30 cellular contexts compared by ENCODE assay signal in the genomic region with DNA sequence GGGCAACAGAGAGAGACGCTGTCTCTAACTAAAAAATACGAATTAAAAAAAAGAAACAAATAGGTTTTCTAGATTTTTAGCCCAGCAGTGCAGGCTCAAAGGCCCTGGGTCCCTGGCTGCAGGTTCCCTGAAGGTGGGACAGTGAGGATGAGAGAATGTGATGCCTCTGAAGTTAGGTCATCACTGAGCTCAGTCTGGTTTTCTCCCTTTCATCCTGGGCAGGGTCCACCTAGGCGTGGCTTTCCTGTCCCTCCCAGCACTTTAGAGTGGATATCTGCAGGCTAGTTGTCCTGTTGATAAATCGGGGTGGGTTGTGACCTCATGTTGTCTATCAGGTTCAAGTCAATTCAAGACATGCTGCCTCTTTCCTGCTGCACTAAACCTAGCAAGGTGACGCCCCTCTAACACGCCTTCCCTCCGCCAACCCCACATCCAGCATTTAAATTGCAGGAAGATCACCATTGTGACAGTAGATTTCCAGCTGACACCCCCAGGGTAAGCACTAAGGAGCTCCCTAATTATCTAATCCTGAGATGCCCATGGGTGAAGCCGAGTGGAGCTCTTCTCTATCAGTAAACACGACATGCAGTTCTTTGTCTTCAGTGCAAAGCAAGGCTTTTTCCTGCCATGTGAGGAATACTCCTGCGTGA.
DNase-seq lines count a peak whose midpoint lies in the region; ATAC-seq, FAIRE-seq and TF ChIP-seq lines count a peak whose summit lies in the region.
"Had no signal": no experiment of that assay in that cellular context is flagged by ENCODE, and none has a peak within 500 bp of the region (broad histone marks: within the 10 kb centered on the region; RNA-seq: fewer than 3 reads in every experiment).

No MANE protein-coding gene starts in this region.

- no peak for TF ChIP-seq POLR2A in IMR-90 (IDR thresholded peaks at IDR 0.05; ENCODE audit: low read depth, low read length)
- TF ChIP-seq POLR2A in H1 (IDR thresholded peaks at IDR 0.05; ENCODE audit: control extremely low read depth in 1 of 2, low read depth in 2 of 2, low read length in 2 of 2), result no peak

- H3K36me3 ChIP-seq in IMR-90 (ENCODE audit: control insufficient read depth, insufficient read depth, low read length) (no peaks in the 10 kb centered on the region), H1 (ENCODE audit: control insufficient read depth in 2 of 4, insufficient read depth in 4 of 4, low read length in 3 of 4) (no peaks in the 10 kb centered on the region), neural cell (ENCODE audit: insufficient read depth, low read length) (no peaks in the 10 kb centered on the region)
- H3K36me3 ChIP-seq: left lung, pancreas, right lobe of liver had no signal

- no peak overlapping the region for H3K4me3 Mint-ChIP-seq in WTC11
- no peak overlapping the region for H3K4me3 Mint-ChIP-seq in T-helper 2 cell treated with Interferon-gamma antibody and Interleukin-4, amounts not matched to agents 5 μg/mL and 100 μg/mL, for 36 hours
- H3K4me3 Mint-ChIP-seq: activated CD8-positive, alpha-beta T cell treated with anti-CD3 and anti-CD28 coated beads, Interleukin-2, amount 10 ng/mL, durations not matched to agents 7 days and 5 days; activated naive CD8-positive, alpha-beta T cell treated with anti-CD3 and anti-CD28 coated beads for 36 hours; immature natural killer cell; natural killer cell treated with Interleukin-12 subunit alpha and Interleukin-12 subunit beta and Interleukin-15 and Interleukin-18, amount 100 ng/mL, for 72 hours; stimulated activated naive B cell treated with anti-CD40 and anti-IgM and Interleukin-4, amounts not matched to agents 10 μg/mL and 1 μg/mL and 100 μg/mL, for 72 hours had no signal

- H3K9ac ChIP-seq in IMR-90 (ENCODE audit: low read depth, low read length) (no peak overlapping the region), H1 (replicated peaks in 1 of 4; ENCODE audit: extremely low read depth in 1 of 4, low read depth in 3 of 4, low read length in 3 of 4) (no peak overlapping the region), neural cell (ENCODE audit: low read length) (peak overlapping the region; percentile 58)
- H3K9ac ChIP-seq: BLaER1 treated with 17β-estradiol and CSF1 and Interleukin-3, amounts not matched to agents 10 nM and 100 nM had no signal

- H3F3A ChIP-seq in neural cell (ENCODE audit: insufficient read depth, low read length, poor library complexity, severe bottlenecking), result no peaks in the 10 kb centered on the region

- H2BK5ac ChIP-seq in IMR-90 (ENCODE audit: low read depth, low read length, poor library complexity, severe bottlenecking), result no peak overlapping the region
- H2BK5ac ChIP-seq in H1 (ENCODE audit: low read depth, low read length), result no peak overlapping the region

- no peak overlapping the region for H4K91ac ChIP-seq in IMR-90 (ENCODE audit: insufficient read depth, low read depth, low read length)
- no peak overlapping the region for H4K91ac ChIP-seq in H1 (replicated peaks; ENCODE audit: insufficient read length, low read length)

- in situ Hi-C loops in IMR-90 (cut with MboI; ENCODE audit: low sequenced_read_pairs), result no loop called here

- H3K27me3 ChIP-seq in IMR-90 (ENCODE audit: control insufficient read depth, insufficient read depth, low read length), result peaks cover 30% of the 10 kb centered on the region
- H3K27me3 ChIP-seq in H1 (replicated peaks in 1 of 4; ENCODE audit: control insufficient read depth in 3 of 4, extremely low read depth in 1 of 4, insufficient read depth in 3 of 4, low read length in 3 of 4), result no peaks in the 10 kb centered on the region
- peaks cover 55% of the 10 kb centered on the region for H3K27me3 ChIP-seq in neural cell (ENCODE audit: insufficient read depth, low read depth, low read length)
- H3K27me3 ChIP-seq: BLaER1 treated with 17β-estradiol and CSF1 and Interleukin-3, amounts not matched to agents 10 nM and 100 nM; left lung; pancreas; right lobe of liver had no signal

- POLR2A ChIA-PET in IMR-90 (lab: Charles Lee; ENCODE audit: unreplicated experiment) (no interaction called here), H1 (lab: Charles Lee; ENCODE audit: partially characterized antibody) (no interaction called here), WTC11 (lab: Charles Lee) (no interaction called here)

- DNase-seq in ELF-1 (ENCODE audit: low read depth, low spot score), result peak; percentile 73
- no peak for DNase-seq in IMR-90
- no peak for DNase-seq in H1 (ENCODE audit: low read depth in 1 of 2, low spot score in 2 of 2)
- no peak for DNase-seq in WTC11 (ENCODE audit: low spot score)
- DNase-seq in COR-L47 (lab: John Stamatoyannopoulos, UW), result no peak
- DNase-seq in T-helper 2 cell treated with Interferon-gamma antibody and Interleukin-4, amounts not matched to agents 5 μg/mL and 100 μg/mL, for 36 hours (ENCODE audit: low spot score), result no peak
- DNase-seq: activated CD4-positive, alpha-beta T cell treated with anti-CD3 and anti-CD28 coated beads for 1 hour; activated CD8-positive, alpha-beta T cell treated with anti-CD3 and anti-CD28 coated beads, Interleukin-2, amount 10 ng/mL, durations not matched to agents 7 days and 5 days; activated effector memory CD4-positive, alpha-beta T cell treated with Interleukin-2 at 50 U/mL for 16 hours; activated naive CD8-positive, alpha-beta T cell treated with anti-CD3 and anti-CD28 coated beads for 36 hours; DND-41; immature natural killer cell; left lung; midbrain; NCI-H1048; NCI-H1694 treated with DMSO at 0.1 percent for 48 hours; NCI-H510A treated with DMSO at 0.1 percent for 48 hours; pancreas; right lobe of liver; SHP77 treated with DMSO at 0.1 percent for 48 hours; stimulated activated CD4-positive, alpha-beta T cell treated with anti-CD3 and anti-CD28 coated beads, Interleukin-4, amount 100 ng/mL, for 4 hours; stimulated activated naive B cell treated with anti-CD40 and anti-IgM and Interleukin-4, amounts not matched to agents 10 μg/mL and 1 μg/mL and 100 μg/mL, for 72 hours; T-helper 9 cell had no signal

- peaks cover 3% of the 10 kb centered on the region; the same call in 1 of the 2 replicates for H3K27me3 Mint-ChIP-seq in WTC11 (ENCODE audit: low read depth)
- peaks cover 10% of the 10 kb centered on the region for H3K27me3 Mint-ChIP-seq in T-helper 2 cell treated with Interferon-gamma antibody and Interleukin-4, amounts not matched to agents 5 μg/mL and 100 μg/mL, for 36 hours (ENCODE audit: low read depth)
- H3K27me3 Mint-ChIP-seq: activated naive CD8-positive, alpha-beta T cell treated with anti-CD3 and anti-CD28 coated beads for 36 hours; stimulated activated naive B cell treated with anti-CD40 and anti-IgM and Interleukin-4, amounts not matched to agents 10 μg/mL and 1 μg/mL and 100 μg/mL, for 72 hours had no signal

- no peaks in the 10 kb centered on the region for H3K9me1 ChIP-seq in IMR-90 (ENCODE audit: insufficient read depth, low read length)

- intact Hi-C loops in IMR-90 (cut with micrococcal nuclease), result no loop called here

- H2BK12ac ChIP-seq in H1 (ENCODE audit: low read depth, low read length), result no peak overlapping the region

- no peak overlapping the region for H4K8ac ChIP-seq in IMR-90 (ENCODE audit: low read depth in 2 of 2, low read length in 2 of 2)
- H4K8ac ChIP-seq in H1 (ENCODE audit: extremely low read depth, insufficient read depth, low read length), result no peak overlapping the region

- FAIRE-seq in H1 (lab: Jason Lieb, UNC), result no peak
- FAIRE-seq: astrocyte, endometrium, frontal cortex, pancreas had no signal

- H2BK120ac ChIP-seq in IMR-90 (ENCODE audit: low read depth, low read length) (no peak overlapping the region), H1 (replicated peaks; ENCODE audit: low read depth, low read length) (no peak overlapping the region)

- no peak overlapping the region for H3K4ac ChIP-seq in IMR-90 (ENCODE audit: low read depth, low read length)
- H3K4ac ChIP-seq in H1 (replicated peaks; ENCODE audit: insufficient read length, low read depth, low read length), result no peak overlapping the region

- no peaks in the 10 kb centered on the region for H3K23me2 ChIP-seq in H1 (ENCODE audit: low read depth, low read length)

- no peaks in the 10 kb centered on the region for H3K9me2 ChIP-seq in neural cell (ENCODE audit: insufficient read depth, low read length)

- H3K9me3 ChIP-seq in IMR-90 (ENCODE audit: control insufficient read depth, insufficient read depth, low read length) (peaks cover 9% of the 10 kb centered on the region), H1 (ENCODE audit: insufficient read depth in 2 of 2, low read depth in 1 of 2, low read length in 1 of 2) (peaks cover 8 to 13% of the 10 kb centered on the region in 2 experiments; a peak in 2 of 4 replicates), neural cell (ENCODE audit: low read length) (peaks cover 6% of the 10 kb centered on the region)
- H3K9me3 ChIP-seq: pancreas, right lobe of liver had no signal

- H2BK20ac ChIP-seq in IMR-90 (ENCODE audit: low read depth, low read length) (no peak overlapping the region), H1 (ENCODE audit: low read length) (no peak overlapping the region)

- H2AK9ac ChIP-seq in IMR-90 (replicated peaks; ENCODE audit: low read depth, low read length, poor library complexity), result no peak overlapping the region

- ATAC-seq in IMR-90 (ENCODE audit: low read depth), result no peak
- ATAC-seq in WTC11, result no peak
- no peak for ATAC-seq in HG03565 (IDR thresholded peaks at IDR 0.05; ENCODE audit: unreplicated experiment)
- ATAC-seq: activated CD8-positive, alpha-beta T cell treated with anti-CD3 and anti-CD28 coated beads, Interleukin-2, amount 10 ng/mL, durations not matched to agents 7 days and 5 days; left lung; natural killer cell treated with Interleukin-12 subunit alpha and Interleukin-12 subunit beta and Interleukin-15 and Interleukin-18, amount 100 ng/mL, for 72 hours; pancreas; stimulated activated naive B cell treated with anti-CD40 and anti-IgM and Interleukin-4, amounts not matched to agents 10 μg/mL and 1 μg/mL and 100 μg/mL, for 72 hours had no signal

- H3K56ac ChIP-seq in IMR-90 (ENCODE audit: extremely low read depth, insufficient read depth, low read length) (no peak overlapping the region), H1 (replicated peaks; ENCODE audit: insufficient read length, low read depth, low read length) (no peak overlapping the region)

- WGBS in IMR-90 (ENCODE audit: extremely low coverage in 2 of 2, insufficient read length in 1 of 2), 2 experiments, result no CpG with 5 or more reads among the region's 10 CpGs
- 82% methylated on average over 10 of the region's 10 CpGs; no CpG with 5 or more reads in 1 of the 2 experiments for WGBS in H1 (ENCODE audit: extremely low coverage in 1 of 2, insufficient coverage in 1 of 2, insufficient read length in 1 of 2, insufficient replicate concordance in 2 of 2, low coverage in 1 of 2, low lambda C conversion rate in 2 of 2, missing lambda C conversion rate in 1 of 2), 2 experiments

- H3K4me3 ChIP-seq in IMR-90 (ENCODE audit: insufficient read depth, low read depth, low read length) (no peak overlapping the region), H1 (ENCODE audit: extremely low read depth in 1 of 4, insufficient read depth in 2 of 4, low read depth in 3 of 4, low read length in 4 of 4) (no peak overlapping the region), neural cell (ENCODE audit: low read length) (peak overlapping the region; percentile 20)
- H3K4me3 ChIP-seq: BLaER1 treated with 17β-estradiol and CSF1 and Interleukin-3, amounts not matched to agents 10 nM and 100 nM; left lung; pancreas; right lobe of liver had no signal

- H3K4me1 ChIP-seq in IMR-90 (ENCODE audit: control insufficient read depth, insufficient read depth, low read length) (no peaks in the 10 kb centered on the region), H1 (replicated peaks in 1 of 4; ENCODE audit: control insufficient read depth in 3 of 4, insufficient read depth in 4 of 4, low read length in 3 of 4) (peaks cover 0 to 5% (median 0%) of the 10 kb centered on the region in 4 experiments; a peak in 2 of 7 replicates)
- H3K4me1 ChIP-seq: left lung, pancreas had no signal

- H2AK5ac ChIP-seq in IMR-90 (ENCODE audit: low read depth, low read length), result no peak overlapping the region
- H2AK5ac ChIP-seq in H1 (ENCODE audit: low read depth, low read length), result no peak overlapping the region

- H2AFZ ChIP-seq in IMR-90 (replicated peaks; ENCODE audit: low read length, poor library complexity) (peak overlapping the region; percentile 1), H1 (ENCODE audit: low read length) (0 out of 2 replicates have a peak overlapping the region, but pooled peaks have one; percentile 26), neural cell (ENCODE audit: low read depth, low read length) (peak overlapping the region; percentile 46)

- no peaks in the 10 kb centered on the region for H3K79me2 ChIP-seq in H1 (ENCODE audit: control insufficient read depth in 1 of 2, insufficient read depth in 2 of 2, low read length in 2 of 2)
- no peaks in the 10 kb centered on the region for H3K79me2 ChIP-seq in neural cell (replicated peaks; ENCODE audit: insufficient read depth, low read length)

- BruUV-seq in IMR-90 (replicated peaks; lab: Mats Ljungman, UMichigan), result no TSS peak

- no peak overlapping the region for H3K23ac ChIP-seq in IMR-90 (ENCODE audit: low read depth, low read length)
- no peak overlapping the region for H3K23ac ChIP-seq in H1 (ENCODE audit: insufficient read length)

- TF ChIP-seq EP300 in H1 (IDR thresholded peaks at IDR 0.05; ENCODE audit: borderline replicate concordance in 1 of 2, low read depth in 2 of 2, low read length in 2 of 2) (no peak), neural cell (conservative IDR thresholded peaks at IDR 0.05; ENCODE audit: poor library complexity, severe bottlenecking) (peak; percentile 51)

- no peak overlapping the region for H3K14ac ChIP-seq in IMR-90 (replicated peaks; ENCODE audit: low read depth, low read length)
- no peak overlapping the region for H3K14ac ChIP-seq in H1 (ENCODE audit: insufficient read length)

- no peak for TF ChIP-seq RAD21 in IMR-90 (IDR thresholded peaks at IDR 0.05; ENCODE audit: low read length)
- TF ChIP-seq RAD21 in H1 (IDR thresholded peaks at IDR 0.05 in 1 of 2, conservative IDR thresholded peaks at IDR 0.05 in 1 of 2; ENCODE audit: low read depth in 2 of 2, low read length in 2 of 2), result no peak
- TF ChIP-seq RAD21 in neural cell (conservative IDR thresholded peaks at IDR 0.05), result no peak

- H4K20me1 ChIP-seq in IMR-90 (ENCODE audit: insufficient read depth, low read length), result no peaks in the 10 kb centered on the region
- no peaks in the 10 kb centered on the region for H4K20me1 ChIP-seq in H1 (replicated peaks in 1 of 2; ENCODE audit: control insufficient read depth in 1 of 2, insufficient read depth in 2 of 2, low read length in 2 of 2)
- H4K20me1 ChIP-seq in neural cell (ENCODE audit: insufficient read depth), result no peaks in the 10 kb centered on the region
- H4K20me1 ChIP-seq: BLaER1 treated with 17β-estradiol and CSF1 and Interleukin-3, amounts not matched to agents 10 nM and 100 nM had no signal

- H3K27ac Mint-ChIP-seq in WTC11, result no peak overlapping the region
- no peak overlapping the region for H3K27ac Mint-ChIP-seq in T-helper 2 cell treated with Interferon-gamma antibody and Interleukin-4, amounts not matched to agents 5 μg/mL and 100 μg/mL, for 36 hours
- H3K27ac Mint-ChIP-seq: activated CD8-positive, alpha-beta T cell treated with anti-CD3 and anti-CD28 coated beads, Interleukin-2, amount 10 ng/mL, durations not matched to agents 7 days and 5 days; activated naive CD8-positive, alpha-beta T cell treated with anti-CD3 and anti-CD28 coated beads for 36 hours; immature natural killer cell; natural killer cell treated with Interleukin-12 subunit alpha and Interleukin-12 subunit beta and Interleukin-15 and Interleukin-18, amount 100 ng/mL, for 72 hours; stimulated activated naive B cell treated with anti-CD40 and anti-IgM and Interleukin-4, amounts not matched to agents 10 μg/mL and 1 μg/mL and 100 μg/mL, for 72 hours had no signal

- peaks cover 15% of the 10 kb centered on the region for H3K36me3 Mint-ChIP-seq in WTC11
- no peaks in the 10 kb centered on the region for H3K36me3 Mint-ChIP-seq in T-helper 2 cell treated with Interferon-gamma antibody and Interleukin-4, amounts not matched to agents 5 μg/mL and 100 μg/mL, for 36 hours (ENCODE audit: low read depth)
- H3K36me3 Mint-ChIP-seq: activated naive CD8-positive, alpha-beta T cell treated with anti-CD3 and anti-CD28 coated beads for 36 hours; natural killer cell treated with Interleukin-12 subunit alpha and Interleukin-12 subunit beta and Interleukin-15 and Interleukin-18, amount 100 ng/mL, for 72 hours; stimulated activated naive B cell treated with anti-CD40 and anti-IgM and Interleukin-4, amounts not matched to agents 10 μg/mL and 1 μg/mL and 100 μg/mL, for 72 hours had no signal

- H4K5ac ChIP-seq in IMR-90 (ENCODE audit: low read depth, low read length) (no peak overlapping the region), H1 (ENCODE audit: insufficient read length, low read depth, low read length) (no peak overlapping the region)

- H3K27ac ChIP-seq in IMR-90 (ENCODE audit: insufficient read depth, low read length) (no peak overlapping the region), H1 (ENCODE audit: low read depth, low read length) (no peak overlapping the region), neural cell (ENCODE audit: low read length) (peak overlapping the region; percentile 81)
- H3K27ac ChIP-seq: BLaER1 treated with 17β-estradiol and CSF1 and Interleukin-3, amounts not matched to agents 10 nM and 100 nM; left lung; pancreas; right lobe of liver had no signal

- TF ChIP-seq CTCF in IMR-90 (conservative IDR thresholded peaks at IDR 0.05; ENCODE audit: low read depth, low read length), result no peak
- TF ChIP-seq CTCF in H1 (IDR thresholded peaks at IDR 0.05; ENCODE audit: control extremely low read depth in 1 of 3, insufficient read depth in 1 of 3, low read depth in 1 of 3, low read length in 3 of 3), result no peak
- no peak for TF ChIP-seq CTCF in neural cell (IDR thresholded peaks at IDR 0.05; ENCODE audit: poor library complexity, severe bottlenecking)
- TF ChIP-seq CTCF in WTC11 (IDR thresholded peaks at IDR 0.05), result no peak

- H3K79me1 ChIP-seq in IMR-90 (ENCODE audit: low read depth in 1 of 2, low read length in 2 of 2), result no peaks in the 10 kb centered on the region
- H3K79me1 ChIP-seq in H1 (ENCODE audit: low read depth, low read length), result no peaks in the 10 kb centered on the region

- H3K18ac ChIP-seq in IMR-90 (ENCODE audit: low read depth, low read length), result no peak overlapping the region
- no peak overlapping the region for H3K18ac ChIP-seq in H1 (ENCODE audit: extremely low read depth, low read length)

- CTCF ChIA-PET in IMR-90 (lab: Yijun Ruan, JAX), result no interaction called here
- CTCF ChIA-PET in H1 (lab: Charles Lee; ENCODE audit: partially characterized antibody), result interaction anchor here (0.9 to 2.2 kb wide), 5 partner anchors 10 to 84 kb away, joined by 3 to 9 read pairs (median 4); no protein-coding TSS in a partner anchor
- CTCF ChIA-PET in WTC11 (lab: Charles Lee), result interaction anchor here (0.9 to 2.5 kb wide), 3 partner anchors 11 to 193 kb away, joined by 3 to 7 read pairs (median 3); no protein-coding TSS in a partner anchor

- dilution Hi-C loops in IMR-90 (cut with HindIII; ENCODE audit: low sequenced_read_pairs, unreplicated experiment), result no loop called here

- H3K9me3 Mint-ChIP-seq in WTC11, result peaks cover 18% of the 10 kb centered on the region
- peaks cover 10% of the 10 kb centered on the region for H3K9me3 Mint-ChIP-seq in T-helper 2 cell treated with Interferon-gamma antibody and Interleukin-4, amounts not matched to agents 5 μg/mL and 100 μg/mL, for 36 hours
- H3K9me3 Mint-ChIP-seq: immature natural killer cell; natural killer cell treated with Interleukin-12 subunit alpha and Interleukin-12 subunit beta and Interleukin-15 and Interleukin-18, amount 100 ng/mL, for 72 hours had no signal

- H2BK15ac ChIP-seq in IMR-90 (ENCODE audit: low read depth, low read length), result no peak overlapping the region
- no peak overlapping the region for H2BK15ac ChIP-seq in H1 (ENCODE audit: low read length)

- H3K4me1 Mint-ChIP-seq in WTC11, result peaks cover 19% of the 10 kb centered on the region
- no peaks in the 10 kb centered on the region for H3K4me1 Mint-ChIP-seq in T-helper 2 cell treated with Interferon-gamma antibody and Interleukin-4, amounts not matched to agents 5 μg/mL and 100 μg/mL, for 36 hours (ENCODE audit: low read depth)
- H3K4me1 Mint-ChIP-seq: activated naive CD8-positive, alpha-beta T cell treated with anti-CD3 and anti-CD28 coated beads for 36 hours; immature natural killer cell had no signal

- H3K4me2 ChIP-seq in IMR-90 (ENCODE audit: low read depth, low read length), result no peak overlapping the region
- H3K4me2 ChIP-seq in H1 (ENCODE audit: insufficient read depth in 1 of 2, low read depth in 2 of 2, low read length in 2 of 2), result no peak overlapping the region
- H3K4me2 ChIP-seq in neural cell (ENCODE audit: low read length), result no peak overlapping the region
- H3K4me2 ChIP-seq: BLaER1 treated with 17β-estradiol and CSF1 and Interleukin-3, amounts not matched to agents 10 nM and 100 nM had no signal
